ENCODE assay signal across 21 cellular contexts in the genomic region with DNA sequence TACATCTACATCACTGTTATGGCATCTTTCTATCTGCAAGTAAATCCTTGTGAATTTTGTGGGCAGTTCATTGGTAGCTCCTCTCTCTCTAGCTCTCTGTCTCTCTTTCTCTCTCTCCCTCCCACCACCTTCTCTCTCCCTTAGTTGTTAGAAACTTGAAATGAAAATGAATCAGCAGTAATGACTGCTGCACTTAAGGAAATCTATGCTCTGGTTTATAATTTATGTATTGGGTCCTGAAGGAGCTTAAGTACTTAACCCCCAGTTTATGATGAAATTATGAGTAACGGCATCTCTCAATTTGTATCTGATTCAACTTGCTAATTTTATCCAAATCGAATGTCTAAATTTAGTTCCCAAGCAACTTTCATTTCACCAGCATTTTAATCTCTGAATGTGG. TPM values are rescaled to one million over a fixed set of nuclear protein-coding genes. Genes with fewer than 3 reads are reported as not detected.
A peak's percentile ranks its signal among the peaks of the same experiment; 100 is the strongest.
DNase-seq lines count a peak whose midpoint lies in the region; ATAC-seq, FAIRE-seq and TF ChIP-seq lines count a peak whose summit lies in the region.
"Had no signal": no experiment of that assay in that cellular context is flagged by ENCODE, and none has a peak within 500 bp of the region (broad histone marks: within the 10 kb centered on the region; RNA-seq: fewer than 3 reads in every experiment).

No MANE protein-coding gene starts in this region.

- no peaks in the 10 kb centered on the region for H3K36me3 ChIP-seq in H7 (replicated peaks; ENCODE audit: control insufficient read depth, insufficient read depth, low read length)
- H3K36me3 ChIP-seq: Peyer's patch, SJSA1 had no signal

- ATAC-seq in T-helper 17 cell = no peak
- no peak for ATAC-seq in HG03457 (IDR thresholded peaks at IDR 0.05; ENCODE audit: unreplicated experiment)

- peak; percentile 38 for DNase-seq in AG10803 (ENCODE audit: low read depth)
- peak; percentile 90 for DNase-seq in HCEC 1CT
- DNase-seq in T-helper 17 cell = no peak
- DNase-seq in iris pigment epithelial cell (ENCODE audit: low read depth) = peak; percentile 39
- no peak for DNase-seq in H7
- DNase-seq in NCI-H2029 (lab: John Stamatoyannopoulos, UW) = no peak
- no peak for DNase-seq in GM19239 (ENCODE audit: insufficient read length, low spot score)
- DNase-seq: activated gamma-delta T cell treated with Interleukin-2 at 50 U/mL for 16 hours; aorta; CD8-positive, alpha-beta memory T cell; DMS53; kidney; NCI-H1048; NCI-H2029 treated with DMSO at 0.1 percent for 48 hours; Peyer's patch; stimulated activated naive CD4-positive, alpha-beta T cell; testis had no signal

- H3K9me3 ChIP-seq in T-helper 17 cell (ENCODE audit: control insufficient read depth, low read length, poor library complexity, severe bottlenecking) = no peaks in the 10 kb centered on the region
- H3K9me3 ChIP-seq: Peyer's patch, SJSA1, testis had no signal

- H3K36me3 Mint-ChIP-seq in T-helper 17 cell (ENCODE audit: low read depth) = no peaks in the 10 kb centered on the region
- H3K36me3 Mint-ChIP-seq: CD8-positive, alpha-beta memory T cell had no signal

- TF ChIP-seq CTCF in AG10803 (conservative IDR thresholded peaks at IDR 0.05; ENCODE audit: low read length) = no peak

- peaks cover 20% of the 10 kb centered on the region for H3K4me1 Mint-ChIP-seq in T-helper 17 cell

- H3K4me3 ChIP-seq in AG10803 (ENCODE audit: low read length) (no peak overlapping the region), H7 (ENCODE audit: insufficient read depth, low read depth, low read length) (no peak overlapping the region)
- H3K4me3 ChIP-seq: lung, Peyer's patch, SJSA1, smooth muscle cell, testis had no signal

- H3K27me3 ChIP-seq in H7 (ENCODE audit: control insufficient read depth, insufficient read depth, low read length) = no peaks in the 10 kb centered on the region
- H3K27me3 ChIP-seq: Peyer's patch, SJSA1, testis had no signal

- peak overlapping the region; percentile 2 for H3K27ac Mint-ChIP-seq in T-helper 17 cell

- no peaks in the 10 kb centered on the region for H3K27me3 Mint-ChIP-seq in T-helper 17 cell

- FAIRE-seq in GM19239 (lab: Jason Lieb, UNC) = no peak
- FAIRE-seq: kidney had no signal

- no peak overlapping the region for H3K4me3 Mint-ChIP-seq in T-helper 17 cell
- H3K4me3 Mint-ChIP-seq: CD8-positive, alpha-beta memory T cell had no signal

RNA-seq across cellular contexts. Expression of a gene that starts 52.0 kb away (rescaled TPM):
- total RNA-seq in T-helper 17 cell = 100 to 1,000 TPM; 314 to 339 TPM
- total RNA-seq in H7 (2014; rRNA removed; shearing (Covaris generic)) = 0.07 and 0.31 TPM in 2 replicates

Comparison
In these comparisons a context has a peak if more than half of its experiments do, and no peak if none do; other contexts are left out.
1. DNase-seq: peak in AG10803 (single experiment), HCEC 1CT (single experiment) and iris pigment epithelial cell (single experiment); none in T-helper 17 cell (0 of 3), H7 (single experiment), NCI-H2029 (single experiment) and GM19239 (single experiment).
2. RNA of a gene that starts 52.0 kb away (total RNA-seq): 314 to 339 TPM in T-helper 17 cell; 0.07 to 0.31 TPM in H7; every median in the first group is over 100 times any median in the second.